In genomic region chr10:5810235-5810634, GRCh38 we compare ENCODE assay signal across 12 cellular contexts. TPM values are rescaled to one million over a fixed set of nuclear protein-coding genes. Genes with fewer than 3 reads are reported as not detected.
DNase-seq lines count a peak whose midpoint lies in the region; ATAC-seq, FAIRE-seq and TF ChIP-seq lines count a peak whose summit lies in the region.
"Had no signal": no experiment of that assay in that cellular context is flagged by ENCODE, and none has a peak within 500 bp of the region (broad histone marks: within the 10 kb centered on the region; RNA-seq: fewer than 3 reads in every experiment).

No MANE protein-coding gene starts in this region.

- no peak for TF ChIP-seq EP300 in neural cell (conservative IDR thresholded peaks at IDR 0.05; ENCODE audit: poor library complexity, severe bottlenecking)

- 50 to 59% methylated on average over 2 of the region's 2 CpGs for WGBS in pancreas, 2 donors

- TF ChIP-seq CTCF in DND-41 (IDR thresholded peaks at IDR 0.05; ENCODE audit: borderline replicate concordance, extremely low read depth, low read length, poor library complexity, severe bottlenecking) (no peak), MM.1S (IDR thresholded peaks at IDR 0.05; ENCODE audit: low read length) (no peak), chondrocyte (IDR thresholded peaks at IDR 0.05) (no peak), neural cell (IDR thresholded peaks at IDR 0.05; ENCODE audit: poor library complexity, severe bottlenecking) (no peak), pancreas (IDR thresholded peaks at IDR 0.05) (no peak)

- H3K36me3 ChIP-seq in DND-41 (ENCODE audit: insufficient read depth, low read length): peaks cover 30% of the 10 kb centered on the region
- H3K36me3 ChIP-seq in MM.1S (replicated peaks; ENCODE audit: insufficient read depth, low read length): no peaks in the 10 kb centered on the region; the same call in 1 of the 2 replicates
- no peaks in the 10 kb centered on the region for H3K36me3 ChIP-seq in neural cell (ENCODE audit: insufficient read depth, low read length)
- H3K36me3 ChIP-seq in pancreas: no peaks in the 10 kb centered on the region

- H3K4me3 ChIP-seq in DND-41 (ENCODE audit: low read depth in 1 of 2, low read length in 2 of 2) (peak overlapping the region in 1 of 2 experiments; percentile 96; a peak in 1 of 4 replicates), MM.1S (ENCODE audit: low read length) (peak overlapping the region; percentile 95), neural cell (ENCODE audit: low read length) (peak overlapping the region; percentile 97), pancreas (peak overlapping the region in 1 of 4 donors; percentile 8)

- peak overlapping the region; percentile 2; the same call in 1 of the 2 replicates for H3K27ac ChIP-seq in DND-41 (ENCODE audit: low read length)
- H3K27ac ChIP-seq in MM.1S (ENCODE audit: low read length): no peak overlapping the region
- H3K27ac ChIP-seq in neural cell (ENCODE audit: low read length): no peak overlapping the region
- H3K27ac ChIP-seq in pancreas: no peak overlapping the region

- no peaks in the 10 kb centered on the region for H3K27me3 Mint-ChIP-seq in chondrocyte (ENCODE audit: low read depth)

- no peaks in the 10 kb centered on the region for H3K27me3 ChIP-seq in DND-41 (ENCODE audit: insufficient read depth, low read length, poor library complexity)
- no peaks in the 10 kb centered on the region for H3K27me3 ChIP-seq in MM.1S (replicated peaks; ENCODE audit: insufficient read depth, low read length)
- no peaks in the 10 kb centered on the region for H3K27me3 ChIP-seq in neural cell (ENCODE audit: insufficient read depth, low read depth, low read length)
- H3K27me3 ChIP-seq in pancreas: no peaks in the 10 kb centered on the region

- intact Hi-C loops in pancreas (cut with DNase I): no loop called here

- H2AFZ ChIP-seq in DND-41 (ENCODE audit: low read depth, low read length): no peak overlapping the region
- H2AFZ ChIP-seq in MM.1S (ENCODE audit: low read length): no peak overlapping the region
- H2AFZ ChIP-seq in neural cell (ENCODE audit: low read depth, low read length): no peak overlapping the region

- no peaks in the 10 kb centered on the region for H3K9me3 Mint-ChIP-seq in chondrocyte (ENCODE audit: low read depth)

- H3K9ac ChIP-seq in DND-41 (ENCODE audit: low read depth, low read length): peak overlapping the region; percentile 99; the same call in 1 of the 2 replicates
- H3K9ac ChIP-seq in MM.1S (ENCODE audit: low read length): peak overlapping the region; percentile 98; the same call in 1 of the 2 replicates
- no peak overlapping the region for H3K9ac ChIP-seq in neural cell (ENCODE audit: low read length)

- H3K9me2 ChIP-seq in MM.1S (replicated peaks; ENCODE audit: insufficient read depth, low read length): no peaks in the 10 kb centered on the region
- H3K9me2 ChIP-seq in neural cell (ENCODE audit: insufficient read depth, low read length): no peaks in the 10 kb centered on the region

- H3K9me3 ChIP-seq in DND-41 (ENCODE audit: insufficient read depth, low read length, severe bottlenecking) (no peaks in the 10 kb centered on the region), MM.1S (replicated peaks; ENCODE audit: insufficient read depth, low read length) (no peaks in the 10 kb centered on the region), neural cell (ENCODE audit: low read length) (no peaks in the 10 kb centered on the region), pancreas (no peaks in the 10 kb centered on the region)

- no peak for FAIRE-seq in pancreas (lab: Jason Lieb, UNC)

- H3K4me1 Mint-ChIP-seq in chondrocyte (ENCODE audit: low read depth): peaks cover 66% of the 10 kb centered on the region

- H3F3A ChIP-seq in MM.1S (ENCODE audit: insufficient read depth, low read length): peaks cover 19% of the 10 kb centered on the region; the same call in 1 of the 2 replicates
- peaks cover 8% of the 10 kb centered on the region for H3F3A ChIP-seq in neural cell (ENCODE audit: insufficient read depth, low read length, poor library complexity, severe bottlenecking)

- peak overlapping the region; percentile 78 for H3K27ac Mint-ChIP-seq in chondrocyte (ENCODE audit: unreplicated experiment)

- DNase-seq in DND-41: no peak
- no peak for DNase-seq in MM.1S
- DNase-seq in chondrocyte (ENCODE audit: low spot score): no peak
- no peak for DNase-seq in middle frontal gyrus (ENCODE audit: extremely low spot score, low spot score)
- no peak for DNase-seq in NOMO-1 (lab: John Stamatoyannopoulos, UW; ENCODE audit: unreplicated experiment in 2 of 2)
- DNase-seq in pancreas: no peak
- DNase-seq in cerebellum (ENCODE audit: low spot score): no peak
- DNase-seq: NCI-H2081; stimulated activated naive CD4-positive, alpha-beta T cell treated with Interleukin-2 at 50 U/mL for 16 hours; T1000 had no signal

- no peak for ATAC-seq in DND-41 (ENCODE audit: insufficient read depth, low read depth)
- no peak for ATAC-seq in pancreas
- ATAC-seq: sciatic nerve had no signal

- H3K4me2 ChIP-seq in DND-41 (ENCODE audit: insufficient read depth, low read length) (peak overlapping the region; percentile 71), MM.1S (ENCODE audit: low read depth, low read length) (peak overlapping the region; percentile 81), neural cell (ENCODE audit: low read length) (peak overlapping the region; percentile 87)

- H3K79me2 ChIP-seq in DND-41 (ENCODE audit: insufficient read depth, low read length) (peaks cover 94% of the 10 kb centered on the region), MM.1S (ENCODE audit: low read length) (peaks cover 80% of the 10 kb centered on the region), neural cell (replicated peaks; ENCODE audit: insufficient read depth, low read length) (peaks cover 74% of the 10 kb centered on the region)

- H3K4me1 ChIP-seq in DND-41 (ENCODE audit: insufficient read depth, low read length) (peaks cover 49% of the 10 kb centered on the region), MM.1S (ENCODE audit: low read length) (peaks cover 28% of the 10 kb centered on the region), pancreas (peaks cover 22 to 58% (median 27%) of the 10 kb centered on the region in 3 donors)

- no peak for TF ChIP-seq RAD21 in neural cell (conservative IDR thresholded peaks at IDR 0.05)

- peak overlapping the region; percentile 90 for H3K4me3 Mint-ChIP-seq in chondrocyte (ENCODE audit: unreplicated experiment)

- H4K20me1 ChIP-seq in DND-41 (ENCODE audit: insufficient read depth, low read length) (peaks cover 63% of the 10 kb centered on the region), MM.1S (ENCODE audit: insufficient read depth, low read length) (peaks cover 51% of the 10 kb centered on the region), neural cell (ENCODE audit: insufficient read depth) (peaks cover 7% of the 10 kb centered on the region)

- H3K36me3 Mint-ChIP-seq in chondrocyte (ENCODE audit: low read depth): peaks cover 2% of the 10 kb centered on the region

TF ChIP-seq in neural cell, 6 proteins besides CTCF, POLR2A, EP300 and RAD21:
- TF ChIP-seq POLR2AphosphoS5 (IDR thresholded peaks at IDR 0.05): no peak
- TF ChIP-seq MXI1 (conservative IDR thresholded peaks at IDR 0.05; ENCODE audit: poor library complexity, severe bottlenecking): no peak
- no peak for TF ChIP-seq REST (IDR thresholded peaks at IDR 0.05; ENCODE audit: borderline replicate concordance)
- TF ChIP-seq EZH2 (IDR thresholded peaks at IDR 0.05; ENCODE audit: borderline replicate concordance, insufficient read depth, low read length, poor library complexity, severe bottlenecking): no peak
- no peak for TF ChIP-seq TAF1 (IDR thresholded peaks at IDR 0.05; ENCODE audit: low read depth)
- TF ChIP-seq SMC3 (conservative IDR thresholded peaks at IDR 0.05; ENCODE audit: poor library complexity): no peak

RNA-seq across cellular contexts. Expression of gene GDI2, which starts 3.0 kb away (rescaled TPM):
- total RNA-seq in chondrocyte (254 to 259 TPM (median 256 TPM) in 3 replicates), pancreas (100 to 1,000 TPM; 112 to 171 (median 138) TPM), cerebellum (212 TPM)
- polyA plus RNA-seq in neural cell (318 and 352 TPM in 2 replicates), pancreas (10 to 100 TPM; 46.5 to 74.2 TPM)
- polyA minus RNA-seq in neural cell: 516 and 517 TPM in 2 replicates
